Comparison of ENCODE assay signal across 26 cellular contexts in genomic region chr12:127214196-127214595, GRCh38.
"Had no signal": no experiment of that assay in that cellular context is flagged by ENCODE, and none has a peak within 500 bp of the region (broad histone marks: within the 10 kb centered on the region; RNA-seq: fewer than 3 reads in every experiment).

No MANE protein-coding gene starts in this region.

- ATAC-seq: activated T-helper 17 cell treated with anti-CD3 and anti-CD28 coated beads, Interleukin-2, amount 50 U/mL, for 72 hours; foreskin keratinocyte; heart right ventricle; sciatic nerve had no signal

- H3K4me1 ChIP-seq: foreskin keratinocyte, heart right ventricle, prostate gland, tibial nerve had no signal

- H3K9me3 Mint-ChIP-seq: activated T-helper 17 cell treated with anti-CD3 and anti-CD28 coated beads, Interleukin-2, amount 50 U/mL, for 72 hours; central memory CD8-positive, alpha-beta T cell; nephron had no signal

- H3K4me3 Mint-ChIP-seq: activated T-cell treated with anti-CD3 and anti-CD28 coated beads, Interleukin-2, amount 50 U/mL, for 24 hours; activated T-helper 17 cell treated with anti-CD3 and anti-CD28 coated beads, Interleukin-2, amount 50 U/mL, for 72 hours; central memory CD8-positive, alpha-beta T cell; dendritic cell treated with granulocyte-macrophage colony-stimulating factor and Interleukin-4, amounts not matched to agents 40 ng/mL and 50 ng/mL, for 4 days; nephron; T-helper 1 cell treated with Interleukin-12 subunit alpha and Interleukin-12 subunit beta and Interleukin-4 antibody, amounts not matched to agents 30 μg/mL and 1 μg/mL, for 36 hours had no signal

- H3K36me3 ChIP-seq: heart right ventricle, neutrophil, ovary, prostate gland, tibial nerve had no signal

- H3K4me1 Mint-ChIP-seq: activated T-helper 17 cell treated with anti-CD3 and anti-CD28 coated beads, Interleukin-2, amount 50 U/mL, for 72 hours; central memory CD8-positive, alpha-beta T cell had no signal

- DNase-seq: activated CD4-positive, alpha-beta T cell treated with anti-CD3 and anti-CD28 coated beads for 4 hours; activated CD4-positive, alpha-beta T cell treated with anti-CD3 and anti-CD28 coated beads, Interleukin-2, amount 50 U/mL, for 48 hours; activated CD8-positive, alpha-beta memory T cell treated with anti-CD3 and anti-CD28 coated beads, Interleukin-2, amount 50 U/mL, for 48 hours; activated gamma-delta T cell treated with Interleukin-2 at 50 U/mL for 16 hours; activated naive CD4-positive, alpha-beta T cell treated with anti-CD3 and anti-CD28 coated beads, Interleukin-2, amount 50 U/mL, for 16 hours; activated T-cell treated with anti-CD3 and anti-CD28 coated beads, Interleukin-2, amount 50 U/mL, for 24 hours; foreskin keratinocyte; heart right ventricle; ovary; retina; stimulated activated CD4-positive, alpha-beta T cell treated with anti-CD3 and anti-CD28 coated beads, Interleukin-15, amount 100 ng/mL, for 24 hours; stimulated activated CD4-positive, alpha-beta T cell treated with anti-CD3 and anti-CD28 coated beads, Interleukin-2, amount 100 ng/mL, for 24 hours; stimulated activated naive CD4-positive, alpha-beta T cell; SW 1271; T-helper 9 cell had no signal

- H3K9me3 ChIP-seq: heart right ventricle, neutrophil, ovary, prostate gland, tibial nerve had no signal

- H3K27ac ChIP-seq: epithelial cell of prostate, foreskin keratinocyte, heart right ventricle, neutrophil, ovary, prostate gland, tibial nerve, VCaP had no signal

- H3K27me3 ChIP-seq: foreskin keratinocyte, neutrophil, ovary, tibial nerve had no signal

- H3K4me3 ChIP-seq: heart right ventricle, ovary, prostate gland, tibial nerve had no signal
